3 cellular contexts compared by ENCODE assay signal in genomic region chr11:2217211-2218081, GRCh38.
TF ChIP-seq lines count a peak whose summit lies in the region.

No MANE protein-coding gene starts in this region.

TF ChIP-seq in SK-N-SH, 30 proteins besides CTCF, POLR2A, EP300 and RAD21 (continued from another document):
- TF ChIP-seq IRF3 (IDR thresholded peaks at IDR 0.05; ENCODE audit: low read depth, low read length): no peak
- no peak for TF ChIP-seq TCF12 (IDR thresholded peaks at IDR 0.05)
- TF ChIP-seq TEAD4 (IDR thresholded peaks at IDR 0.05; ENCODE audit: borderline replicate concordance, insufficient read depth): no peak
- TF ChIP-seq EZH2phosphoT487 (IDR thresholded peaks at IDR 0.05; ENCODE audit: borderline replicate concordance, low read depth): no peak
- no peak for TF ChIP-seq GATA2 (CRISPR knock-in tag; IDR thresholded peaks at IDR 0.05)
- no peak for TF ChIP-seq JUND (IDR thresholded peaks at IDR 0.05)
- no peak for TF ChIP-seq SMC3 (IDR thresholded peaks at IDR 0.05; ENCODE audit: low read depth, low read length)
- no peak for TF ChIP-seq SIN3A (IDR thresholded peaks at IDR 0.05; ENCODE audit: borderline replicate concordance, low read depth, low read length)
- TF ChIP-seq TAF1 (IDR thresholded peaks at IDR 0.05; ENCODE audit: borderline replicate concordance, low read depth, low read length): no peak
- TF ChIP-seq RXRA (IDR thresholded peaks at IDR 0.05; ENCODE audit: borderline replicate concordance, low read depth): no peak
- TF ChIP-seq YY1 (IDR thresholded peaks at IDR 0.05; ENCODE audit: low read depth): no peak

TF ChIP-seq in SK-N-SH treated with all-trans-retinoic acid at 6 μM for 48 hours, 23 proteins besides CTCF, POLR2A, EP300 and RAD21 (continued from another document):
- TF ChIP-seq CREB5 (CRISPR knock-in tag; IDR thresholded peaks at IDR 0.05; ENCODE audit: low read depth): no peak
- no peak for TF ChIP-seq TCF4 (CRISPR knock-in tag; IDR thresholded peaks at IDR 0.05; ENCODE audit: borderline replicate concordance)
- TF ChIP-seq ISL1 (CRISPR knock-in tag; IDR thresholded peaks at IDR 0.05): no peak
- no peak for TF ChIP-seq SNAI2 (CRISPR knock-in tag; IDR thresholded peaks at IDR 0.05)
- TF ChIP-seq GLIS3 (CRISPR knock-in tag; IDR thresholded peaks at IDR 0.05): no peak
- no peak for TF ChIP-seq TSHZ2 (CRISPR knock-in tag; IDR thresholded peaks at IDR 0.05)
- no peak for TF ChIP-seq ZNF565 (CRISPR knock-in tag; conservative IDR thresholded peaks at IDR 0.05; ENCODE audit: low read depth)
- no peak for TF ChIP-seq CSDC2 (CRISPR knock-in tag; IDR thresholded peaks at IDR 0.05)
- TF ChIP-seq BACH2 (CRISPR knock-in tag; IDR thresholded peaks at IDR 0.05; ENCODE audit: borderline replicate concordance): no peak
- no peak for TF ChIP-seq ZFP30 (CRISPR knock-in tag; IDR thresholded peaks at IDR 0.05)
- TF ChIP-seq ZFP3 (CRISPR knock-in tag; IDR thresholded peaks at IDR 0.05): no peak
- no peak for TF ChIP-seq ZNF70 (CRISPR knock-in tag; IDR thresholded peaks at IDR 0.05)
TF ChIP-seq in SK-N-SH treated with all-trans-retinoic acid at 6 μM for 48 hours: peak in this region for 0.

TF ChIP-seq in Ishikawa, 13 proteins besides CTCF, POLR2A, EP300 and RAD21 (continued from another document):
- TF ChIP-seq REST (IDR thresholded peaks at IDR 0.05; ENCODE audit: low read depth): peak; percentile 76
- 0 out of 2 replicates have a peak, but pooled peaks have one; percentile 59 for TF ChIP-seq MAX (IDR thresholded peaks at IDR 0.05)
